Comparison of ENCODE assay signal across 12 cellular contexts in the genomic region with DNA sequence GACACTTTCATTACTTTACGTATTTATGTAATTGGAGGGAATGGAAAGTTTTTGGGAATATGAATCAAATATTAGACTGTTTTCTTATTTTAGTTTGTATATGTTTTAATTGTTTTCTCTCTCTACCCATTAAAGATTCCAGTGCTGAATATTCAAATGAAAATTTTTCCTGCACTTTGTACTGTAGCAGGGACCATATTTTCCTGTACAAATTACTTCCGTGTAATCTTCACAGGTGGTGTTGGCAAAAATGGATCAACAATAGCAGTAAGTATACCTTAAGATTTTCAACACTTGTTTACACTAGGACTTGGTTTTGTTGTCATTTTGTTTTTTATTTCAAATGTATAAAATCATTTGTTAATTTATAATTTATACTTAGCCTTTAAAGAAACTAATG. TPM values are rescaled to one million over a fixed set of nuclear protein-coding genes. Genes with fewer than 3 reads are reported as not detected.
"Had no signal": no experiment of that assay in that cellular context is flagged by ENCODE, and none has a peak within 500 bp of the region (broad histone marks: within the 10 kb centered on the region; RNA-seq: fewer than 3 reads in every experiment).

No MANE protein-coding gene starts in this region.

- H3K4me3 Mint-ChIP-seq: activated naive CD8-positive, alpha-beta T cell treated with anti-CD3 and anti-CD28 coated beads, Interleukin-2, amount 10 ng/mL, durations not matched to agents 7 days and 5 days had no signal

- H3K9me3 Mint-ChIP-seq: activated naive CD8-positive, alpha-beta T cell treated with anti-CD3 and anti-CD28 coated beads, Interleukin-2, amount 10 ng/mL, durations not matched to agents 7 days and 5 days had no signal

- DNase-seq: activated CD4-positive, alpha-beta T cell treated with anti-CD3 and anti-CD28 coated beads, Interleukin-2, amount 50 U/mL, for 4 hours; activated naive CD8-positive, alpha-beta T cell treated with anti-CD3 and anti-CD28 coated beads, Interleukin-2, amount 10 ng/mL, durations not matched to agents 7 days and 5 days; aorta; hypothalamus; sigmoid colon; stimulated activated CD4-positive, alpha-beta T cell treated with anti-CD3 and anti-CD28 coated beads, Interleukin-2, amount 100 ng/mL, for 48 hours; thyroid gland had no signal

- H3K27me3 Mint-ChIP-seq: activated naive CD8-positive, alpha-beta T cell treated with anti-CD3 and anti-CD28 coated beads, Interleukin-2, amount 10 ng/mL, durations not matched to agents 7 days and 5 days had no signal

- H3K27ac Mint-ChIP-seq: activated naive CD8-positive, alpha-beta T cell treated with anti-CD3 and anti-CD28 coated beads, Interleukin-2, amount 10 ng/mL, durations not matched to agents 7 days and 5 days had no signal

- H3K9me3 ChIP-seq: breast epithelium, sigmoid colon, thyroid gland had no signal

RNA-seq across cellular contexts. Expression of gene DENND2D, which starts 18.4 kb away (rescaled TPM):
- total RNA-seq: osteocyte had no signal

RNA-seq across cellular contexts. Expression of gene CHI3L2, which starts 45.5 kb away (rescaled TPM):
- total RNA-seq: chondrocyte, dermis microvascular lymphatic vessel endothelial cell, glomerular endothelial cell, osteocyte had no signal
